In the genomic region with DNA sequence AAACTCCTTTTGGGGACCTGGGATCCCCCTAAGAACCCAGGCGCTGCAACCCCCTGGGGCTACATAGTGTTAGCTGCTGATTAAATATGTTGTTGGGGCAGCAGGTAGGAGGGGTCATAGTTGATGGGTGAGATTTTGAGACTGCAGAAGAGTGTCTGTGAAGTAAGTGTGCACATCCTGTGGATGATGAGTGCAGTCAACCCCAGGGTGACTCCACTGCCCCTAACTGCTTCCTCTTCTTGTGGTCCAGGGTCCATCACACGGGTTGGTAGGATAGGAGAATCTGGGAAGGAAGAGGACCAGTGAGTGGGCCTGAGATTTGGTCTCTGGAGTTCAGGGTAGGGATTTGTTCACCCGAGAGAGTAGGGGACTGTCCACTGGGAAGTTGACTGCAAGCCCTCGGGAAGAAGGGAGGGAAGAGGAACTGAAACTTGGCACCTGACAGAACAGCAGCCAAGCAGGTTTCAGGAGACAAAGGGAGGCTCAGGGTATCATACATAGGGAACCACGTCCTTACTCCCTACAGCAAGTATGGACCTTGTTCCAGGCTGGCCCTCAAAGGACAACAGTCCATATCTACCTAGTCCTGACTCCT, we compare ENCODE assay signal across 1 cellular context.
TF ChIP-seq lines count a peak whose summit lies in the region.

No MANE protein-coding gene starts in this region.

TF ChIP-seq in SK-N-SH, 30 proteins besides CTCF, POLR2A, EP300 and RAD21:
- TF ChIP-seq, protein P1, sequence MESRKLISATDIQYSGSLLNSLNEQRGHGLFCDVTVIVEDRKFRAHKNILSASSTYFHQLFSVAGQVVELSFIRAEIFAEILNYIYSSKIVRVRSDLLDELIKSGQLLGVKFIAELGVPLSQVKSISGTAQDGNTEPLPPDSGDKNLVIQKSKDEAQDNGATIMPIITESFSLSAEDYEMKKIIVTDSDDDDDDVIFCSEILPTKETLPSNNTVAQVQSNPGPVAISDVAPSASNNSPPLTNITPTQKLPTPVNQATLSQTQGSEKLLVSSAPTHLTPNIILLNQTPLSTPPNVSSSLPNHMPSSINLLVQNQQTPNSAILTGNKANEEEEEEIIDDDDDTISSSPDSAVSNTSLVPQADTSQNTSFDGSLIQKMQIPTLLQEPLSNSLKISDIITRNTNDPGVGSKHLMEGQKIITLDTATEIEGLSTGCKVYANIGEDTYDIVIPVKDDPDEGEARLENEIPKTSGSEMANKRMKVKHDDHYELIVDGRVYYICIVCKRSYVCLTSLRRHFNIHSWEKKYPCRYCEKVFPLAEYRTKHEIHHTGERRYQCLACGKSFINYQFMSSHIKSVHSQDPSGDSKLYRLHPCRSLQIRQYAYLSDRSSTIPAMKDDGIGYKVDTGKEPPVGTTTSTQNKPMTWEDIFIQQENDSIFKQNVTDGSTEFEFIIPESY (IDR thresholded peaks at IDR 0.05; ENCODE audit: borderline replicate concordance, low read depth) = no peak
- TF ChIP-seq RXRA (IDR thresholded peaks at IDR 0.05; ENCODE audit: borderline replicate concordance, low read depth) (no peak), TCF12 (IDR thresholded peaks at IDR 0.05) (no peak), IRF3 (IDR thresholded peaks at IDR 0.05; ENCODE audit: low read depth, low read length) (no peak), FOXJ3 (CRISPR knock-in tag; IDR thresholded peaks at IDR 0.05) (no peak), MEF2A (IDR thresholded peaks at IDR 0.05; ENCODE audit: borderline replicate concordance, low read depth) (no peak), USF2 (IDR thresholded peaks at IDR 0.05; ENCODE audit: borderline replicate concordance, low read depth, low read length) (no peak), USF1 (IDR thresholded peaks at IDR 0.05; ENCODE audit: borderline replicate concordance, low read depth) (no peak), PBX3 (IDR thresholded peaks at IDR 0.05) (no peak), NFIC (IDR thresholded peaks at IDR 0.05; ENCODE audit: borderline replicate concordance) (no peak), MAX (IDR thresholded peaks at IDR 0.05; ENCODE audit: low read depth) (no peak), FOSL2 (IDR thresholded peaks at IDR 0.05; ENCODE audit: borderline replicate concordance, low read depth) (no peak), MXI1 (IDR thresholded peaks at IDR 0.05; ENCODE audit: low read depth, low read length) (no peak), ELF1 (IDR thresholded peaks at IDR 0.05) (no peak), CHD2 (IDR thresholded peaks at IDR 0.05; ENCODE audit: low read length, partially characterized antibody) (no peak), EZH2phosphoT487 (IDR thresholded peaks at IDR 0.05; ENCODE audit: borderline replicate concordance, low read depth) (no peak), TAF1 (IDR thresholded peaks at IDR 0.05; ENCODE audit: borderline replicate concordance, low read depth, low read length) (no peak), JUND (IDR thresholded peaks at IDR 0.05) (no peak), NRF1 (IDR thresholded peaks at IDR 0.05; ENCODE audit: low read depth, low read length) (no peak)
- TF ChIP-seq, protein P2, sequence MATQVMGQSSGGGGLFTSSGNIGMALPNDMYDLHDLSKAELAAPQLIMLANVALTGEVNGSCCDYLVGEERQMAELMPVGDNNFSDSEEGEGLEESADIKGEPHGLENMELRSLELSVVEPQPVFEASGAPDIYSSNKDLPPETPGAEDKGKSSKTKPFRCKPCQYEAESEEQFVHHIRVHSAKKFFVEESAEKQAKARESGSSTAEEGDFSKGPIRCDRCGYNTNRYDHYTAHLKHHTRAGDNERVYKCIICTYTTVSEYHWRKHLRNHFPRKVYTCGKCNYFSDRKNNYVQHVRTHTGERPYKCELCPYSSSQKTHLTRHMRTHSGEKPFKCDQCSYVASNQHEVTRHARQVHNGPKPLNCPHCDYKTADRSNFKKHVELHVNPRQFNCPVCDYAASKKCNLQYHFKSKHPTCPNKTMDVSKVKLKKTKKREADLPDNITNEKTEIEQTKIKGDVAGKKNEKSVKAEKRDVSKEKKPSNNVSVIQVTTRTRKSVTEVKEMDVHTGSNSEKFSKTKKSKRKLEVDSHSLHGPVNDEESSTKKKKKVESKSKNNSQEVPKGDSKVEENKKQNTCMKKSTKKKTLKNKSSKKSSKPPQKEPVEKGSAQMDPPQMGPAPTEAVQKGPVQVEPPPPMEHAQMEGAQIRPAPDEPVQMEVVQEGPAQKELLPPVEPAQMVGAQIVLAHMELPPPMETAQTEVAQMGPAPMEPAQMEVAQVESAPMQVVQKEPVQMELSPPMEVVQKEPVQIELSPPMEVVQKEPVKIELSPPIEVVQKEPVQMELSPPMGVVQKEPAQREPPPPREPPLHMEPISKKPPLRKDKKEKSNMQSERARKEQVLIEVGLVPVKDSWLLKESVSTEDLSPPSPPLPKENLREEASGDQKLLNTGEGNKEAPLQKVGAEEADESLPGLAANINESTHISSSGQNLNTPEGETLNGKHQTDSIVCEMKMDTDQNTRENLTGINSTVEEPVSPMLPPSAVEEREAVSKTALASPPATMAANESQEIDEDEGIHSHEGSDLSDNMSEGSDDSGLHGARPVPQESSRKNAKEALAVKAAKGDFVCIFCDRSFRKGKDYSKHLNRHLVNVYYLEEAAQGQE (IDR thresholded peaks at IDR 0.05; ENCODE audit: low read depth, low read length) = no peak
TF ChIP-seq in SK-N-SH: peak in this region for 0.
